9 cellular contexts compared by ENCODE assay signal in the genomic region with DNA sequence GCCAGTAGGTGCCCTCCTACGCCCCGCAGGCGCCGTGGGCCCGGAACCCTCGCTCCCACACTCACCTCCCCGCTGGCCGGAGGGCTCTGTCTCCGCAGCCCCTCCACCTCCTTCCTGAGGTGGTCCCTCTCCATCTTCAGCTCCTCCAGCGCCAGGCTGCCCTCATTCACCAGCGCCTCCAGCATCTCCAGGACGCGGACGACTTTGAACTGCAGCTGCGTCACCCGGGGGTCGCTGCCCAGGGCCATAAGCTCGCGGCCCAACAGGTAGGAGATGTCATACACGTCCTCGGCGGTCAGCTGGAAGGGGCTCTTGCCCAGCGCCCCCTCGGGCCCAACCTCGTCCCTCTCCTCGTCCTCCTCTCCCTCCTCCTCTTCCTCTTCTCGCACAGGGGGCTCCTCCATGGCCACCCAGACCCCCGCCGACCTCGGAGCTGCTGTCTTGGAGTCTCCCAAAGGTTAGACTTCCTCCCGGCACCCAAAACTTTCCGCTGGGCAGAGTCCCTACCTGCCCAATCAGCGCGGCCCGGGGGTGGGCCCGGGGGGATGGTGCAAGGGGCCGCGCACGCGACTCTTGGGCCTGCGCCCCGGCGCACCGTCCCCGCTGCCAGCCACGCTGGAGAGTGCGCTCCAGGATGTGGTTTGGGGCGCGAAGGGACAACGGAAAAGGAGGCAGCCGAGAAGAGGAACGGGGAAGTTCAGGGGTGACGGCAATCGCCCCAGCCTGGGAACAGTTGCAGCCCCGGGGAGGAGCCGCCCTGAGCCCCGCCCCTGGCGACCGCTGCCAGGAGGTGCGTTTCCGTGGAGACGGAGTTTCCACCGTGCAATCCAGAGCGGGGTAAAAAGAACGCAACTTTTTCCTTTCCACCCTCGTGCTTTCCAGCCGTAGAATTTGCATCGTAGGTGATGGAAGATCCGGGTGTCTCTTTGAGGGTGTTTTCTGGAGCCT. TPM values are rescaled to one million over a fixed set of nuclear protein-coding genes. Genes with fewer than 3 reads are reported as not detected.
DNase-seq lines count a peak whose midpoint lies in the region; ATAC-seq, FAIRE-seq and TF ChIP-seq lines count a peak whose summit lies in the region.
"Had no signal": no experiment of that assay in that cellular context is flagged by ENCODE, and none has a peak within 500 bp of the region (broad histone marks: within the 10 kb centered on the region; RNA-seq: fewer than 3 reads in every experiment).

A gene with protein sequence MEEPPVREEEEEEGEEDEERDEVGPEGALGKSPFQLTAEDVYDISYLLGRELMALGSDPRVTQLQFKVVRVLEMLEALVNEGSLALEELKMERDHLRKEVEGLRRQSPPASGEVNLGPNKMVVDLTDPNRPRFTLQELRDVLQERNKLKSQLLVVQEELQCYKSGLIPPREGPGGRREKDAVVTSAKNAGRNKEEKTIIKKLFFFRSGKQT (minus strand): TSS at position 668 of the 948 bp plus-strand sequence. CDS start 264 bp downstream, at position 404.

- no peak for TF ChIP-seq CTCF in AG04449 (IDR thresholded peaks at IDR 0.05; ENCODE audit: insufficient read depth, low read length, missing control alignments)
- TF ChIP-seq CTCF in colonic mucosa (IDR thresholded peaks at IDR 0.05): no peak

- CTCF ChIA-PET in AG04449 (lab: Yijun Ruan, JAX): interaction anchor here (1.1 to 1.4 kb wide), 4 partner anchors 9 to 145 kb away, joined by 3 to 5 read pairs (median 4); no protein-coding TSS in a partner anchor

- H3K9ac ChIP-seq in colonic mucosa (ENCODE audit: low read depth in 2 of 2, low read length in 2 of 2): peak within 1 kb of the TSS; percentile 64 to 87

- intact Hi-C loops in colonic mucosa (cut with DNase I): no loop called here

- H3K4me1 ChIP-seq in colonic mucosa: no peaks in the 10 kb centered on the region

- H3K4me3 ChIP-seq in AG04449 (ENCODE audit: low read depth, low read length) (peak within 1 kb of the TSS; percentile 87), colonic mucosa (peak within 1 kb of the TSS; percentile 59)

- H3K9me3 ChIP-seq in colonic mucosa: no peaks in the 10 kb centered on the region

- H3K27ac ChIP-seq in colonic mucosa: peak within 1 kb of the TSS; percentile 53

- H3K27me3 ChIP-seq in colonic mucosa: no peaks in the 10 kb centered on the region

- POLR2A ChIA-PET in AG04449 (lab: Yijun Ruan, JAX): interaction anchor here (0.6 kb wide), 1 partner anchor 59 kb away, joined by 3 read pairs; no protein-coding TSS in a partner anchor

- no peak for DNase-seq in AG04449 (ENCODE audit: low read depth, low spot score)
- DNase-seq in GM18507 (ENCODE audit: extremely low spot score, insufficient read length, low read depth): peak; percentile 77
- peak; percentile 79 for DNase-seq in NCI-H2227 (lab: John Stamatoyannopoulos, UW; ENCODE audit: unreplicated experiment)
- DNase-seq in activated CD4-positive, alpha-beta T cell treated with anti-CD3 and anti-CD28 coated beads for 48 hours: peak; percentile 97
- peak; percentile 92 for DNase-seq in colonic mucosa
- peak; percentile 92 for DNase-seq in left lobe of liver (ENCODE audit: low spot score)
- DNase-seq in stimulated activated CD4-positive, alpha-beta T cell treated with anti-CD3 and anti-CD28 coated beads, Interleukin-1b, Interleukin-23, amount 100 ng/mL, for 48 hours: peak; percentile 93

- FAIRE-seq in GM18507 (lab: Jason Lieb, UNC): peak; percentile 93
- FAIRE-seq: TTC549 had no signal

- ATAC-seq in HG02973 (IDR thresholded peaks at IDR 0.05; ENCODE audit: unreplicated experiment): peak; percentile 74
- peak; percentile 95 for ATAC-seq in left lobe of liver

- H3K36me3 ChIP-seq in colonic mucosa: no peaks in the 10 kb centered on the region

RNA-seq across cellular contexts. Expression of the gene that starts here (rescaled TPM):
- total RNA-seq in colonic mucosa: 1 to 10 TPM in 1 of 2 donors, under 1 TPM in 1; 0.96 to 2.1 TPM
- total RNA-seq in left lobe of liver: 2.7 TPM
